ENCODE assay signal across 22 cellular contexts in genomic region chr18:3590096-3590655, GRCh38.
"Had no signal": no experiment of that assay in that cellular context is flagged by ENCODE, and none has a peak within 500 bp of the region (broad histone marks: within the 10 kb centered on the region; RNA-seq: fewer than 3 reads in every experiment).

No MANE protein-coding gene starts in this region.

- H3K27me3 ChIP-seq: brain microvascular endothelial cell, colonic mucosa, dorsolateral prefrontal cortex, heart right ventricle, spleen, upper lobe of right lung had no signal

- ATAC-seq: activated naive CD4-positive, alpha-beta T cell treated with anti-CD3 and anti-CD28 coated beads, Interleukin-2, amount 50 U/mL, for 72 hours; effector memory CD8-positive, alpha-beta T cell; heart right ventricle; left colon; naive thymus-derived CD4-positive, alpha-beta T cell; upper lobe of right lung; WTC11 had no signal

- H3K9me3 ChIP-seq: colonic mucosa, heart right ventricle, prostate gland, thoracic aorta, upper lobe of right lung had no signal

- H3K4me1 ChIP-seq: prostate gland had no signal

- H3K4me3 ChIP-seq: colonic mucosa, dorsolateral prefrontal cortex, heart right ventricle, prostate gland, spleen, thoracic aorta, upper lobe of right lung had no signal

- H3K27ac ChIP-seq: brain microvascular endothelial cell, colonic mucosa, heart right ventricle, prostate gland, thoracic aorta, upper lobe of right lung had no signal

- H3K36me3 ChIP-seq: brain microvascular endothelial cell, colonic mucosa, heart right ventricle, prostate gland, spleen, thoracic aorta, upper lobe of right lung had no signal

- DNase-seq: activated CD4-positive, alpha-beta memory T cell treated with anti-CD3 and anti-CD28 coated beads, Interleukin-2, amount 10 ng/mL, durations not matched to agents 7 days and 5 days; activated CD4-positive, alpha-beta T cell treated with anti-CD3 and anti-CD28 coated beads for 48 hours; activated gamma-delta T cell; activated T-cell treated with anti-CD3 and anti-CD28 coated beads for 4 hours; aorta; brain microvascular endothelial cell; colonic mucosa; dorsolateral prefrontal cortex; effector memory CD8-positive, alpha-beta T cell; heart right ventricle; left colon; mesenchymal stem cell; naive thymus-derived CD4-positive, alpha-beta T cell; spleen; stimulated activated CD4-positive, alpha-beta T cell treated with anti-CD3 and anti-CD28 coated beads, Interleukin-4, amount 100 ng/mL, for 24 hours; stimulated activated naive CD4-positive, alpha-beta T cell treated with Interleukin-2 at 50 U/mL for 16 hours; T1000; upper lobe of right lung had no signal
